ENCODE assay signal across 8 cellular contexts in genomic region chr7:113421696-113422330, GRCh38.
A peak's percentile ranks its signal among the peaks of the same experiment; 100 is the strongest.
DNase-seq lines count a peak whose midpoint lies in the region; ATAC-seq and TF ChIP-seq lines count a peak whose summit lies in the region.

No MANE protein-coding gene starts in this region.

- ATAC-seq in GM23338 = peak; percentile 96
- ATAC-seq in Panc1 = peak; percentile 96
- peak; percentile 96 for ATAC-seq in stimulated activated naive CD8-positive, alpha-beta T cell treated with anti-CD3 and anti-CD28 coated beads, Interleukin-15, amount 100 ng/mL, for 72 hours

- intact Hi-C loops in Panc1 (cut with micrococcal nuclease; ENCODE audit: unreplicated experiment) = loop anchor here (1.0 to 10.0 kb wide), 4 partner anchors 263 to 870 kb away; no protein-coding TSS in a partner anchor

- H3K9ac ChIP-seq in Karpas-422 (ENCODE audit: low read length) (no peak overlapping the region), fibroblast of lung (ENCODE audit: insufficient read depth, low read length) (no peak overlapping the region), neural cell (ENCODE audit: low read length) (no peak overlapping the region)

- H3K4me1 ChIP-seq in GM23338 (ENCODE audit: insufficient read depth) (no peaks in the 10 kb centered on the region), Karpas-422 (ENCODE audit: low read length) (no peaks in the 10 kb centered on the region), Panc1 (ENCODE audit: control insufficient read depth, insufficient read depth, low read length) (no peaks in the 10 kb centered on the region), fibroblast of lung (ENCODE audit: control insufficient read depth, extremely low read depth, insufficient read depth, low read length) (no peaks in the 10 kb centered on the region)

- no peak overlapping the region for H3K4me3 ChIP-seq in GM23338
- no peak overlapping the region for H3K4me3 ChIP-seq in Karpas-422 (ENCODE audit: low read length)
- H3K4me3 ChIP-seq in Panc1 (ENCODE audit: low read depth in 2 of 2, low read length in 2 of 2) = no peak overlapping the region
- no peak overlapping the region for H3K4me3 ChIP-seq in fibroblast of lung (replicated peaks in 1 of 4; ENCODE audit: control extremely low read depth in 1 of 4, insufficient read depth in 1 of 4, low read depth in 3 of 4, low read length in 4 of 4)
- H3K4me3 ChIP-seq in neural cell (ENCODE audit: low read length) = no peak overlapping the region

- H3K4me2 ChIP-seq in GM23338 (no peak overlapping the region), Karpas-422 (ENCODE audit: low read depth, low read length, poor library complexity, severe bottlenecking) (no peak overlapping the region), fibroblast of lung (ENCODE audit: extremely low read depth, insufficient read depth, low read length) (no peak overlapping the region), neural cell (ENCODE audit: low read length) (no peak overlapping the region)

- no peak for TF ChIP-seq EP300 in neural cell (conservative IDR thresholded peaks at IDR 0.05; ENCODE audit: poor library complexity, severe bottlenecking)

- in situ Hi-C loops in Panc1 (cut with HindIII; ENCODE audit: low pct_unique_long_range_greater_than_20kb, low sequenced_read_pairs) = no loop called here

- peak; percentile 78 for DNase-seq in EH (ENCODE audit: low read depth)
- peak; percentile 96 for DNase-seq in GM23338 (ENCODE audit: low spot score)
- DNase-seq in Karpas-422 = peak; percentile 95
- DNase-seq in Panc1 (ENCODE audit: low read depth, low spot score) = peak; percentile 67
- DNase-seq in activated T-cell treated with anti-CD3 and anti-CD28 coated beads, Interleukin-2, amount 50 U/mL, for 24 hours = peak; percentile 73
- DNase-seq in fibroblast of lung (ENCODE audit: low read depth in 2 of 2) = peak; percentile 68 to 85
- DNase-seq in stimulated activated naive CD8-positive, alpha-beta T cell treated with anti-CD3 and anti-CD28 coated beads, Interleukin-15, amount 100 ng/mL, for 72 hours = peak; percentile 67 to 77

- H3K27me3 Mint-ChIP-seq in GM23338 (ENCODE audit: insufficient read depth, low read depth, poor library complexity) = no peaks in the 10 kb centered on the region
- H3K27me3 Mint-ChIP-seq in activated T-cell treated with anti-CD3 and anti-CD28 coated beads, Interleukin-2, amount 50 U/mL, for 24 hours = peaks cover 3% of the 10 kb centered on the region
- no peaks in the 10 kb centered on the region for H3K27me3 Mint-ChIP-seq in stimulated activated naive CD8-positive, alpha-beta T cell treated with anti-CD3 and anti-CD28 coated beads, Interleukin-15, amount 100 ng/mL, for 72 hours

- H3K9me3 Mint-ChIP-seq in GM23338 = no peaks in the 10 kb centered on the region
- no peaks in the 10 kb centered on the region for H3K9me3 Mint-ChIP-seq in activated T-cell treated with anti-CD3 and anti-CD28 coated beads, Interleukin-2, amount 50 U/mL, for 24 hours
- H3K9me3 Mint-ChIP-seq in stimulated activated naive CD8-positive, alpha-beta T cell treated with anti-CD3 and anti-CD28 coated beads, Interleukin-15, amount 100 ng/mL, for 72 hours = no peaks in the 10 kb centered on the region

- no peaks in the 10 kb centered on the region for H3K4me1 Mint-ChIP-seq in GM23338
- peaks cover 3% of the 10 kb centered on the region for H3K4me1 Mint-ChIP-seq in activated T-cell treated with anti-CD3 and anti-CD28 coated beads, Interleukin-2, amount 50 U/mL, for 24 hours (ENCODE audit: low read depth)
- peaks cover 6% of the 10 kb centered on the region for H3K4me1 Mint-ChIP-seq in stimulated activated naive CD8-positive, alpha-beta T cell treated with anti-CD3 and anti-CD28 coated beads, Interleukin-15, amount 100 ng/mL, for 72 hours

- H3K27me3 ChIP-seq in GM23338 (ENCODE audit: insufficient read depth) = no peaks in the 10 kb centered on the region
- no peaks in the 10 kb centered on the region for H3K27me3 ChIP-seq in Karpas-422 (ENCODE audit: low read length)
- no peaks in the 10 kb centered on the region for H3K27me3 ChIP-seq in Panc1 (ENCODE audit: control insufficient read depth, insufficient read depth, low read length)
- H3K27me3 ChIP-seq in fibroblast of lung (ENCODE audit: control insufficient read depth, insufficient read depth, low read length) = no peaks in the 10 kb centered on the region
- no peaks in the 10 kb centered on the region for H3K27me3 ChIP-seq in neural cell (ENCODE audit: insufficient read depth, low read depth, low read length)

- H3F3A ChIP-seq in GM23338 (replicated peaks; ENCODE audit: low read depth) = no peaks in the 10 kb centered on the region
- H3F3A ChIP-seq in neural cell (ENCODE audit: insufficient read depth, low read length, poor library complexity, severe bottlenecking) = no peaks in the 10 kb centered on the region

- peak; percentile 76 for TF ChIP-seq RAD21 in neural cell (conservative IDR thresholded peaks at IDR 0.05)

- no peaks in the 10 kb centered on the region for H3K9me2 ChIP-seq in GM23338 (ENCODE audit: insufficient read depth)
- H3K9me2 ChIP-seq in Karpas-422 (replicated peaks; ENCODE audit: insufficient read depth, low read length) = no peaks in the 10 kb centered on the region
- no peaks in the 10 kb centered on the region for H3K9me2 ChIP-seq in neural cell (ENCODE audit: insufficient read depth, low read length)

- H3K4me3 Mint-ChIP-seq in GM23338 = no peak overlapping the region
- no peak overlapping the region for H3K4me3 Mint-ChIP-seq in activated T-cell treated with anti-CD3 and anti-CD28 coated beads, Interleukin-2, amount 50 U/mL, for 24 hours
- peak overlapping the region; percentile 36 to 59 for H3K4me3 Mint-ChIP-seq in stimulated activated naive CD8-positive, alpha-beta T cell treated with anti-CD3 and anti-CD28 coated beads, Interleukin-15, amount 100 ng/mL, for 72 hours

- H4K20me1 ChIP-seq in GM23338 (replicated peaks; ENCODE audit: insufficient read depth) = no peaks in the 10 kb centered on the region
- H4K20me1 ChIP-seq in Karpas-422 (ENCODE audit: insufficient read depth, low read depth, low read length) = no peaks in the 10 kb centered on the region
- H4K20me1 ChIP-seq in fibroblast of lung (ENCODE audit: control insufficient read depth, extremely low read depth, insufficient read depth, low read length) = no peaks in the 10 kb centered on the region
- no peaks in the 10 kb centered on the region for H4K20me1 ChIP-seq in neural cell (ENCODE audit: insufficient read depth)

- H3K9me3 ChIP-seq in Karpas-422 (ENCODE audit: low read length) (no peaks in the 10 kb centered on the region), Panc1 (ENCODE audit: control insufficient read depth, insufficient read depth, low read depth, low read length) (no peaks in the 10 kb centered on the region), fibroblast of lung (ENCODE audit: control insufficient read depth, insufficient read depth, low read depth, low read length) (no peaks in the 10 kb centered on the region), neural cell (ENCODE audit: low read length) (no peaks in the 10 kb centered on the region)

- CTCF ChIA-PET in Panc1 (lab: Charles Lee) = interaction anchor here (0.5 to 1.5 kb wide), 5 partner anchors 262 to 871 kb away, joined by 3 to 4 read pairs (median 4); no protein-coding TSS in a partner anchor

- H2AFZ ChIP-seq in GM23338 (no peak overlapping the region), Karpas-422 (ENCODE audit: low read length) (peak overlapping the region; percentile 39; the same call in 1 of the 2 replicates), fibroblast of lung (ENCODE audit: low read length) (no peak overlapping the region), neural cell (ENCODE audit: low read depth, low read length) (no peak overlapping the region)

- H3K79me2 ChIP-seq in GM23338 (replicated peaks; ENCODE audit: insufficient read depth) (no peaks in the 10 kb centered on the region), Karpas-422 (ENCODE audit: low read length) (no peaks in the 10 kb centered on the region), fibroblast of lung (ENCODE audit: control insufficient read depth, insufficient read depth, low read length) (no peaks in the 10 kb centered on the region), neural cell (replicated peaks; ENCODE audit: insufficient read depth, low read length) (no peaks in the 10 kb centered on the region)

- POLR2A ChIA-PET in Panc1 (lab: Charles Lee) = no interaction called here

- H3K36me3 ChIP-seq in GM23338 (ENCODE audit: insufficient read depth) = no peaks in the 10 kb centered on the region
- no peaks in the 10 kb centered on the region for H3K36me3 ChIP-seq in Karpas-422 (ENCODE audit: insufficient read depth, low read length)
- no peaks in the 10 kb centered on the region for H3K36me3 ChIP-seq in Panc1 (ENCODE audit: control insufficient read depth, insufficient read depth, low read length)
- H3K36me3 ChIP-seq in fibroblast of lung (ENCODE audit: control insufficient read depth, insufficient read depth, low read length) = no peaks in the 10 kb centered on the region
- no peaks in the 10 kb centered on the region for H3K36me3 ChIP-seq in neural cell (ENCODE audit: insufficient read depth, low read length)

- BruUV-seq in Panc1 (replicated peaks; lab: Mats Ljungman, UMichigan) = no TSS peak

- H3K27ac Mint-ChIP-seq in GM23338 = no peak overlapping the region
- H3K27ac Mint-ChIP-seq in activated T-cell treated with anti-CD3 and anti-CD28 coated beads, Interleukin-2, amount 50 U/mL, for 24 hours = no peak overlapping the region
- H3K27ac Mint-ChIP-seq in stimulated activated naive CD8-positive, alpha-beta T cell treated with anti-CD3 and anti-CD28 coated beads, Interleukin-15, amount 100 ng/mL, for 72 hours = peak overlapping the region; percentile 51 to 80

- H3K36me3 Mint-ChIP-seq in GM23338 (ENCODE audit: low read depth) = no peaks in the 10 kb centered on the region
- no peaks in the 10 kb centered on the region for H3K36me3 Mint-ChIP-seq in activated T-cell treated with anti-CD3 and anti-CD28 coated beads, Interleukin-2, amount 50 U/mL, for 24 hours (ENCODE audit: low read depth)

- no peak overlapping the region for H3K27ac ChIP-seq in GM23338 (ENCODE audit: low read depth)
- H3K27ac ChIP-seq in Karpas-422 (ENCODE audit: low read length) = no peak overlapping the region
- H3K27ac ChIP-seq in Panc1 (ENCODE audit: low read length) = no peak overlapping the region
- no peak overlapping the region for H3K27ac ChIP-seq in fibroblast of lung (ENCODE audit: insufficient read depth, low read length)
- H3K27ac ChIP-seq in neural cell (ENCODE audit: low read length) = no peak overlapping the region

- TF ChIP-seq CTCF in GM23338 (conservative IDR thresholded peaks at IDR 0.05; ENCODE audit: low read depth in 2 of 2) (peak; percentile 78 to 95), Panc1 (IDR thresholded peaks at IDR 0.05) (peak; percentile 83), fibroblast of lung (conservative IDR thresholded peaks at IDR 0.05 in 1 of 2, IDR thresholded peaks at IDR 0.05 in 1 of 2; ENCODE audit: low read depth in 1 of 2, low read length in 2 of 2) (peak; percentile 85 to 87), neural cell (IDR thresholded peaks at IDR 0.05; ENCODE audit: poor library complexity, severe bottlenecking) (peak; percentile 71)

TF ChIP-seq in GM23338, 12 proteins besides CTCF, POLR2A, EP300 and RAD21 (continues in another document):
- TF ChIP-seq POLR2AphosphoS5 (IDR thresholded peaks at IDR 0.05; ENCODE audit: low read depth) (no peak), EZH2phosphoT487 (IDR thresholded peaks at IDR 0.05; ENCODE audit: unreplicated experiment) (no peak)

Comparison
In these comparisons a context has a peak if more than half of its experiments do, and no peak if none do; other contexts are left out.
1. H3K27ac Mint-ChIP-seq: peak in stimulated activated naive CD8-positive, alpha-beta T cell treated with anti-CD3 and anti-CD28 coated beads, Interleukin-15, amount 100 ng/mL, for 72 hours (2 of 2); none in GM23338 (single experiment) and activated T-cell treated with anti-CD3 and anti-CD28 coated beads, Interleukin-2, amount 50 U/mL, for 24 hours (single experiment).
2. H3K4me3 Mint-ChIP-seq: peak in stimulated activated naive CD8-positive, alpha-beta T cell treated with anti-CD3 and anti-CD28 coated beads, Interleukin-15, amount 100 ng/mL, for 72 hours (2 of 2); none in GM23338 (single experiment) and activated T-cell treated with anti-CD3 and anti-CD28 coated beads, Interleukin-2, amount 50 U/mL, for 24 hours (single experiment).
3. Peak in every context shown above with its lines, with median percentiles within 50 percentile points of each other: DNase-seq, ATAC-seq and CTCF ChIP-seq.